8 cellular contexts compared by ENCODE assay signal in the genomic region with DNA sequence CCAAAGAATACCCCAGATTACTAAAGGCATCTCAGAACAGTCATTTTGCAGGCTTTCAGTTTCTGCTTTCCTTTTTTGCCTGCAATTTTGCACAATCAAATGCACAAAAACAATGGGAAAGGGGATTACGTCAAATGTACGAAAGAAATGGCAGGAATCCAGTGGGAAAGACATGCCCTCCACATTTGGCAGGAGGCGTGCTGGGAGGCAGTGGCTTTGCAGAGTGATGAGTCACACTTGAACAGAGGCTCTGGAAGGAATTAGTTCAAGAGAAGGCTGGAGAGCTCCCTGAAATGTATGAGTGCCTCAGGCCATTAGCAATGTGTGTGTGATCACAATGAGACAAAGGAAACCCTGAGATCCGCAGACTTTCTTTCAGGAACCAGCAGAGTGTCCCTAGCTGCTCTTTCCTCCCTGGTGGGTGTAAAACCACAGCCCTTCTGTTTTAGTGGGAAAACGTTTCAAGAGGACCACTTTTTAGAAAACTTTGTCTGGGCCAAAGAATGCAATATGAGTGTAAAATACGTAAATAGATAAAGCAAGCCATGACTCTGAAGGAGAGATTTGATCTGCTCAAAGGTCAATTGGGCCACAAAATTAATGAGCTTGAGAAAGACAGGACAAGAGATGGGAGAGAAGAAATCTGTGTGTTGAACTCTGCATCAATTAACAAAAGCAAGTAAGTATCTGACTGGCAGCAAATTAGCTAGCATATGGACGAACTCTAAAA.
DNase-seq lines count a peak whose midpoint lies in the region; ATAC-seq lines count a peak whose summit lies in the region.

No MANE protein-coding gene starts in this region.

- peak; percentile 96 for DNase-seq in GM04504 (ENCODE audit: low read depth)
- DNase-seq in NCI-H460 (ENCODE audit: extremely low read depth, low read depth): peak; percentile 98
- DNase-seq in dermis blood vessel endothelial cell: peak; percentile 99
- DNase-seq in left kidney (ENCODE audit: low read depth, low spot score): peak; percentile 83
- DNase-seq in superior temporal gyrus (ENCODE audit: extremely low spot score): peak; percentile 85
- DNase-seq in stimulated activated naive CD4-positive, alpha-beta T cell (lab: John Stamatoyannopoulos, UW): no peak
- DNase-seq in mesenteric fat pad (ENCODE audit: low spot score): no peak

- ATAC-seq in HG02571 (IDR thresholded peaks at IDR 0.05; ENCODE audit: unreplicated experiment): no peak

Comparison
In these comparisons a context has a peak if more than half of its experiments do, and no peak if none do; other contexts are left out.
1. DNase-seq: peak in GM04504 (single experiment), NCI-H460 (single experiment), dermis blood vessel endothelial cell (single experiment), left kidney (single experiment) and superior temporal gyrus (single experiment); none in stimulated activated naive CD4-positive, alpha-beta T cell (0 of 6) and mesenteric fat pad (single experiment).